8 cellular contexts compared by ENCODE assay signal in the genomic region with DNA sequence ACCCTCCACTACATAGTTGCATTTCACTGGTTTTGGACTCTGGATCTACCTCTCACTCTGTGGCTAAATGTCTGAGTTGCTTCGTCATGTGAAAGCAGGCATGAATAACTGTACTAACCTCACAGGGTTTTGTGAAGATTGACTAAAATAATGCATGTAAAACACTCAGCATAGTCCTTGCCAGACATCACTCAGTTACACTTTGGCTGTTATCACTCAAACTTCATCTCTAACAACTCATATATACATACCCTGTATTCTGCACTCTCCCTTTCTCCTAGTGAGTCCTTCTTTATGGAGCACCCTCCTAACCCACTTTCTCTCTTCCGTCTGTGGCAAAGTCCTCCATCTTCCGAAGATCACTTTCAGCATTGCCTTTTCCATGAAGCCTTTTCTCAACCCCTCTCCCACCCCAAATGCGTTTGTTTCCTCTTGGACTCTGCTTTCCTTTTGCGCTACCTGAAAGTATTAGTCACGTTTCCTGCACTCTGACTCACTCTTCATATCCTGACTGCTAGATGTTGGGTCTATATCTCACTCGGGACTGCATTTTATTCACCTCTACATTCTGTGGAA.
DNase-seq lines count a peak whose midpoint lies in the region; ATAC-seq and TF ChIP-seq lines count a peak whose summit lies in the region.

No MANE protein-coding gene starts in this region.

- intact Hi-C loops in Calu3 (cut with micrococcal nuclease; ENCODE audit: unreplicated experiment) = loop anchor here (2.0 to 5.0 kb wide), 3 partner anchors 70 to 185 kb away; no protein-coding TSS in a partner anchor
- intact Hi-C loops in stomach (cut with DNase I; ENCODE audit: low total_unique reads) = no loop called here
- intact Hi-C loops in posterior cingulate gyrus (cut with DNase I) = no loop called here

- H3K4me3 Mint-ChIP-seq in Calu3 (ENCODE audit: low read depth, unreplicated experiment) = no peak overlapping the region

- TF ChIP-seq EP300 in stomach (IDR thresholded peaks at IDR 0.05) = no peak

- H3K36me3 Mint-ChIP-seq in Calu3 (ENCODE audit: insufficient read depth, unreplicated experiment) = peaks cover 12% of the 10 kb centered on the region

- no peak for TF ChIP-seq CTCF in Calu3 (IDR thresholded peaks at IDR 0.05; ENCODE audit: unreplicated experiment)
- TF ChIP-seq CTCF in stomach (IDR thresholded peaks at IDR 0.05) = no peak

- H3K4me1 Mint-ChIP-seq in Calu3 (ENCODE audit: low read depth, unreplicated experiment) = peaks cover 23% of the 10 kb centered on the region

- no peaks in the 10 kb centered on the region for H3K27me3 ChIP-seq in stomach

- TSS peak; percentile 90 for BruUV-seq in Calu3 (replicated peaks; lab: Mats Ljungman, UMichigan)

- H3K27me3 Mint-ChIP-seq in Calu3 (ENCODE audit: unreplicated experiment) = no peaks in the 10 kb centered on the region

- no peak overlapping the region for H3K4me3 ChIP-seq in stomach

- CTCF ChIA-PET in Calu3 (lab: Charles Lee) = interaction anchor here (0.9 to 1.4 kb wide), 4 partner anchors 24 to 185 kb away, joined by 3 to 5 read pairs (median 4); a partner anchor contains a TSS

- DNase-seq in Calu3 = peak; percentile 69
- DNase-seq in HK-2 (ENCODE audit: unreplicated experiment) = peak; percentile 32
- DNase-seq in astrocyte of the hippocampus (ENCODE audit: low read depth, low spot score) = peak; percentile 82
- DNase-seq in stomach = no peak
- DNase-seq in posterior cingulate gyrus = no peak
- DNase-seq in NCI-H526 treated with DMSO at 0.1 percent for 48 hours (lab: John Stamatoyannopoulos, UW) = no peak
- DNase-seq in NCI-H446 (lab: John Stamatoyannopoulos, UW) = no peak

- H3K4me1 ChIP-seq in stomach = peaks cover 14 to 74% (median 37%) of the 10 kb centered on the region in 4 donors

- ATAC-seq in GM21381 (IDR thresholded peaks at IDR 0.05; ENCODE audit: unreplicated experiment) = peak; percentile 53

- 54 to 76% (median 69%) methylated on average over 7 of the region's 7 CpGs for WGBS in stomach, 5 donors

- peak overlapping the region in 3 of 5 donors; percentile 27 to 80 (median 72) for H3K27ac ChIP-seq in stomach

- no peaks in the 10 kb centered on the region for H3K9me3 Mint-ChIP-seq in Calu3 (ENCODE audit: low read depth, unreplicated experiment)

- H3K9me3 ChIP-seq in stomach = no peaks in the 10 kb centered on the region

- H3K36me3 ChIP-seq in stomach = no peaks in the 10 kb centered on the region

- no peak for TF ChIP-seq POLR2A in stomach (IDR thresholded peaks at IDR 0.05)

- H3K27ac Mint-ChIP-seq in Calu3 (ENCODE audit: unreplicated experiment) = no peak overlapping the region

Comparison
In these comparisons a context has a peak if more than half of its experiments do, and no peak if none do; other contexts are left out.
1. DNase-seq: peak in Calu3 (single experiment), HK-2 (single experiment) and astrocyte of the hippocampus (single experiment); none in stomach (single experiment), posterior cingulate gyrus (0 of 10), NCI-H526 treated with DMSO at 0.1 percent for 48 hours (single experiment) and NCI-H446 (0 of 2).